Comparison of ENCODE assay signal across 8 cellular contexts in genomic region chr19:3607398-3608078, GRCh38. TPM values are rescaled to one million over a fixed set of nuclear protein-coding genes. Genes with fewer than 3 reads are reported as not detected.
DNase-seq lines count a peak whose midpoint lies in the region; ATAC-seq and TF ChIP-seq lines count a peak whose summit lies in the region.

No MANE protein-coding gene starts in this region.

- H3F3A ChIP-seq in MM.1S (ENCODE audit: insufficient read depth, low read length): peaks cover 6% of the 10 kb centered on the region; the same call in 1 of the 2 replicates

- TF ChIP-seq RAD21 in HCT116 (IDR thresholded peaks at IDR 0.05; ENCODE audit: low read depth): no peak

- H2AFZ ChIP-seq in HCT116 (ENCODE audit: low read depth, low read length, poor library complexity, severe bottlenecking) (no peak overlapping the region), MM.1S (ENCODE audit: low read length) (no peak overlapping the region)

- H3K4me2 ChIP-seq in HCT116 (ENCODE audit: low read length) (peak overlapping the region; percentile 83), MM.1S (ENCODE audit: low read depth, low read length) (no peak overlapping the region)

- H3K4me3 ChIP-seq in HCT116 (replicated peaks in 1 of 2; ENCODE audit: low read depth in 1 of 2, low read length in 2 of 2) (peak overlapping the region; percentile 64 to 67), dorsolateral prefrontal cortex (peak overlapping the region in 55 of 59 donors; percentile 33 to 72 (median 58)), MM.1S (ENCODE audit: low read length) (no peak overlapping the region)

- H3K4me1 ChIP-seq in HCT116 (ENCODE audit: control insufficient read depth in 1 of 2, insufficient read depth in 2 of 2, low read length in 2 of 2) (peaks cover 13 to 28% of the 10 kb centered on the region in 2 experiments), MM.1S (ENCODE audit: low read length) (peaks cover 11% of the 10 kb centered on the region; the same call in 1 of the 2 replicates)

- peaks cover 10% of the 10 kb centered on the region for H3K4me1 Mint-ChIP-seq in mesothelial cell of epicardium

- peak overlapping the region; percentile 67 for H3K9ac ChIP-seq in HCT116 (ENCODE audit: low read length)
- H3K9ac ChIP-seq in MM.1S (ENCODE audit: low read length): no peak overlapping the region

- RAD21 ChIA-PET in HCT116 (lab: Charles Lee; ENCODE audit: low non-redundant PET in 1 of 2, low total read pairs in 2 of 2, uncharacterized antibody in 2 of 2, unreplicated experiment in 2 of 2): interaction anchor here in 1 of 2 experiments (0.6 to 1.2 kb wide), 2 partner anchors 16 to 31 kb away, joined by 3 to 5 read pairs; no protein-coding TSS in a partner anchor

- no TSS peak for BruUV-seq in HCT116 (replicated peaks; lab: Mats Ljungman, UMichigan)

- peak overlapping the region; percentile 51 for H3K4me3 Mint-ChIP-seq in mesothelial cell of epicardium

- ATAC-seq in HCT116 (peak; percentile 13), GM18873 (IDR thresholded peaks at IDR 0.05; ENCODE audit: low FRiP score, unreplicated experiment) (no peak)

- CTCF ChIA-PET in HCT116 (lab: Charles Lee): interaction anchor here (0.7 to 0.9 kb wide), 2 partner anchors 14 to 381 kb away, joined by 3 read pairs; no protein-coding TSS in a partner anchor

- H3K27me3 ChIP-seq in HCT116 (ENCODE audit: insufficient read depth, low read length) (no peaks in the 10 kb centered on the region), dorsolateral prefrontal cortex (peaks cover 0 to 23% (median 0%) of the 10 kb centered on the region in 45 donors), MM.1S (replicated peaks; ENCODE audit: insufficient read depth, low read length) (peaks cover 13% of the 10 kb centered on the region)

- H3K9me3 ChIP-seq in HCT116 (ENCODE audit: control insufficient read depth in 1 of 2, insufficient read depth in 1 of 2, low read depth in 1 of 2, low read length in 2 of 2) (no peaks in the 10 kb centered on the region), MM.1S (replicated peaks; ENCODE audit: insufficient read depth, low read length) (no peaks in the 10 kb centered on the region)

- no peak for TF ChIP-seq POLR2A in HCT116 (IDR thresholded peaks at IDR 0.05; ENCODE audit: borderline replicate concordance, extremely low read depth, insufficient read depth, insufficient read length)

- H4K20me1 ChIP-seq in HCT116 (ENCODE audit: insufficient read depth) (no peaks in the 10 kb centered on the region), MM.1S (ENCODE audit: insufficient read depth, low read length) (no peaks in the 10 kb centered on the region)

- H3K27ac ChIP-seq in HCT116 (ENCODE audit: low read depth, low read length) (peak overlapping the region; percentile 79), dorsolateral prefrontal cortex (peak overlapping the region in 40 of 59 donors; percentile 1 to 80 (median 44)), MM.1S (ENCODE audit: low read length) (no peak overlapping the region)

- H3K9me3 Mint-ChIP-seq in mesothelial cell of epicardium: no peaks in the 10 kb centered on the region

- H3K27me3 Mint-ChIP-seq in mesothelial cell of epicardium (ENCODE audit: low read depth): peaks cover 16% of the 10 kb centered on the region

- H3K36me3 Mint-ChIP-seq in mesothelial cell of epicardium: peaks cover 4% of the 10 kb centered on the region

- no peak overlapping the region for H3K27ac Mint-ChIP-seq in mesothelial cell of epicardium

- POLR2A ChIA-PET in HCT116 (lab: Charles Lee): interaction anchor here (1.4 kb wide), 1 partner anchor 20 kb away, joined by 4 read pairs; the partner anchor contains the start of gene CACTIN

- intact Hi-C loops in HCT116 (cut with micrococcal nuclease) (no loop called here), dorsolateral prefrontal cortex (cut with DNase I) (loop anchor here in 1 of 2 donors (10.0 kb wide), 1 partner anchor 283 kb away; no protein-coding TSS in a partner anchor)

- H3K9me2 ChIP-seq in HCT116 (ENCODE audit: insufficient read depth) (no peaks in the 10 kb centered on the region), MM.1S (replicated peaks; ENCODE audit: insufficient read depth, low read length) (no peaks in the 10 kb centered on the region)

- no peak for TF ChIP-seq CTCF in HCT116 (IDR thresholded peaks at IDR 0.05 in 2 of 3, conservative IDR thresholded peaks at IDR 0.05 in 1 of 3; ENCODE audit: borderline replicate concordance in 1 of 3, insufficient read depth in 1 of 3, low read depth in 2 of 3, low read length in 2 of 3)
- no peak for TF ChIP-seq CTCF in dorsolateral prefrontal cortex (IDR thresholded peaks at IDR 0.05 in 54 of 56, conservative IDR thresholded peaks at IDR 0.05 in 2 of 56; ENCODE audit: low read depth in 1 of 56, partially characterized antibody in 56 of 56)
- no peak for TF ChIP-seq CTCF in mesothelial cell of epicardium (IDR thresholded peaks at IDR 0.05; ENCODE audit: unreplicated experiment)
- no peak for TF ChIP-seq CTCF in MM.1S (IDR thresholded peaks at IDR 0.05; ENCODE audit: low read length)

- DNase-seq in A172 (ENCODE audit: low spot score) (peak; percentile 79), HCT116 (ENCODE audit: low read depth, low spot score) (no peak), dorsolateral prefrontal cortex (no peak), mesothelial cell of epicardium (ENCODE audit: low spot score in 2 of 2, unreplicated experiment in 2 of 2) (no peak), MM.1S (no peak), anterior cingulate cortex (lab: John Stamatoyannopoulos, UW) (no peak)
- no peak for DNase-seq in activated CD4-positive, alpha-beta T cell treated with anti-CD3 and anti-CD28 coated beads for 4 hours

- H3K79me2 ChIP-seq in HCT116 (ENCODE audit: insufficient read depth, low read length) (no peaks in the 10 kb centered on the region), MM.1S (ENCODE audit: low read length) (no peaks in the 10 kb centered on the region)

- H3K36me3 ChIP-seq in HCT116 (ENCODE audit: control insufficient read depth in 1 of 2, insufficient read depth in 2 of 2, low read length in 2 of 2) (peaks cover 0 to 7% of the 10 kb centered on the region in 2 experiments; a peak in 1 of 4 replicates), MM.1S (replicated peaks; ENCODE audit: insufficient read depth, low read length) (peaks cover 8% of the 10 kb centered on the region; the same call in 1 of the 2 replicates)

TF ChIP-seq in HCT116, 20 proteins besides CTCF, POLR2A, EP300 and RAD21 (continues in another document):
- TF ChIP-seq, protein P1, sequence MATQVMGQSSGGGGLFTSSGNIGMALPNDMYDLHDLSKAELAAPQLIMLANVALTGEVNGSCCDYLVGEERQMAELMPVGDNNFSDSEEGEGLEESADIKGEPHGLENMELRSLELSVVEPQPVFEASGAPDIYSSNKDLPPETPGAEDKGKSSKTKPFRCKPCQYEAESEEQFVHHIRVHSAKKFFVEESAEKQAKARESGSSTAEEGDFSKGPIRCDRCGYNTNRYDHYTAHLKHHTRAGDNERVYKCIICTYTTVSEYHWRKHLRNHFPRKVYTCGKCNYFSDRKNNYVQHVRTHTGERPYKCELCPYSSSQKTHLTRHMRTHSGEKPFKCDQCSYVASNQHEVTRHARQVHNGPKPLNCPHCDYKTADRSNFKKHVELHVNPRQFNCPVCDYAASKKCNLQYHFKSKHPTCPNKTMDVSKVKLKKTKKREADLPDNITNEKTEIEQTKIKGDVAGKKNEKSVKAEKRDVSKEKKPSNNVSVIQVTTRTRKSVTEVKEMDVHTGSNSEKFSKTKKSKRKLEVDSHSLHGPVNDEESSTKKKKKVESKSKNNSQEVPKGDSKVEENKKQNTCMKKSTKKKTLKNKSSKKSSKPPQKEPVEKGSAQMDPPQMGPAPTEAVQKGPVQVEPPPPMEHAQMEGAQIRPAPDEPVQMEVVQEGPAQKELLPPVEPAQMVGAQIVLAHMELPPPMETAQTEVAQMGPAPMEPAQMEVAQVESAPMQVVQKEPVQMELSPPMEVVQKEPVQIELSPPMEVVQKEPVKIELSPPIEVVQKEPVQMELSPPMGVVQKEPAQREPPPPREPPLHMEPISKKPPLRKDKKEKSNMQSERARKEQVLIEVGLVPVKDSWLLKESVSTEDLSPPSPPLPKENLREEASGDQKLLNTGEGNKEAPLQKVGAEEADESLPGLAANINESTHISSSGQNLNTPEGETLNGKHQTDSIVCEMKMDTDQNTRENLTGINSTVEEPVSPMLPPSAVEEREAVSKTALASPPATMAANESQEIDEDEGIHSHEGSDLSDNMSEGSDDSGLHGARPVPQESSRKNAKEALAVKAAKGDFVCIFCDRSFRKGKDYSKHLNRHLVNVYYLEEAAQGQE (IDR thresholded peaks at IDR 0.05; ENCODE audit: low read depth): no peak
- no peak for TF ChIP-seq YY1 (IDR thresholded peaks at IDR 0.05; ENCODE audit: extremely low read depth, insufficient replicate concordance, low read depth, low read length)

RNA-seq across cellular contexts. Expression of gene TBXA2R, which starts 0.9 kb away (rescaled TPM):
- 3.4 and 7.4 TPM in 2 replicates for total RNA-seq in A172 (2014; rRNA removed; shearing (Covaris generic))
- total RNA-seq in HCT116 (2021; ENCODE audit: unreplicated experiment): 2.3 TPM
- 1.6 and 1.8 TPM in 2 replicates for polyA plus RNA-seq in HCT116 (2012)
- 1 to 10 TPM in 80 of 120 experiments, under 1 TPM in 40; 0.36 to 2.7 (median 1.4) TPM for total RNA-seq in dorsolateral prefrontal cortex
- total RNA-seq in mesothelial cell of epicardium: 0.38 to 1.0 TPM (median 0.47 TPM) in 3 replicates

RNA-seq across cellular contexts. Expression of gene CACTIN, which starts 19.1 kb away (rescaled TPM):
- total RNA-seq in A172 (2014; rRNA removed; shearing (Covaris generic)): 23.0 and 34.6 TPM in 2 replicates
- total RNA-seq in HCT116 (2021; ENCODE audit: unreplicated experiment): 33.2 TPM
- polyA plus RNA-seq in HCT116 (2012): 24.2 and 25.3 TPM in 2 replicates
- 10 to 100 TPM; 18.8 to 43.6 (median 24.6) TPM for total RNA-seq in dorsolateral prefrontal cortex
- total RNA-seq in mesothelial cell of epicardium: 36.6 to 39.2 TPM (median 37.3 TPM) in 3 replicates

RNA-seq across cellular contexts. Expression of gene GIPC3, which starts 22.3 kb away (rescaled TPM):
- total RNA-seq in A172 (2014; rRNA removed; shearing (Covaris generic)): 0.07 TPM in 1 of 2 replicates, not detected in the other
- total RNA-seq in HCT116 (2021; ENCODE audit: unreplicated experiment): not detected
- not detected in 2 replicates for polyA plus RNA-seq in HCT116 (2012)
- total RNA-seq in dorsolateral prefrontal cortex: 1 to 10 TPM in 27 of 120 experiments, under 1 TPM in 93; 0.13 to 1.7 (median 0.63) TPM
- 0.07 to 0.11 TPM (median 0.09 TPM) in 3 replicates for total RNA-seq in mesothelial cell of epicardium

RNA-seq across cellular contexts. Expression of gene HMG20B, which starts 34.8 kb away (rescaled TPM):
- total RNA-seq in A172 (2014; rRNA removed; shearing (Covaris generic)): 224 and 260 TPM in 2 replicates
- 186 TPM for total RNA-seq in HCT116 (2021; ENCODE audit: unreplicated experiment)
- 158 and 174 TPM in 2 replicates for polyA plus RNA-seq in HCT116 (2012)
- 10 to 100 TPM; 10.1 to 58.3 (median 26.2) TPM for total RNA-seq in dorsolateral prefrontal cortex
- total RNA-seq in mesothelial cell of epicardium: 89.5 to 94.9 TPM (median 93.9 TPM) in 3 replicates

RNA-seq across cellular contexts. Expression of gene MFSD12, which starts 50.2 kb away (rescaled TPM):
- 152 and 169 TPM in 2 replicates for total RNA-seq in A172 (2014; rRNA removed; shearing (Covaris generic))
- total RNA-seq in HCT116 (2021; ENCODE audit: unreplicated experiment): 131 TPM
- 125 and 134 TPM in 2 replicates for polyA plus RNA-seq in HCT116 (2012)
- 100 to 1,000 TPM in 14 of 120 experiments, 10 to 100 TPM in 106; 54.9 to 119 (median 77.6) TPM for total RNA-seq in dorsolateral prefrontal cortex
- total RNA-seq in mesothelial cell of epicardium: 58.3 to 61.1 TPM (median 59.5 TPM) in 3 replicates
